Comparison of ENCODE assay signal across 8 cellular contexts in the genomic region with DNA sequence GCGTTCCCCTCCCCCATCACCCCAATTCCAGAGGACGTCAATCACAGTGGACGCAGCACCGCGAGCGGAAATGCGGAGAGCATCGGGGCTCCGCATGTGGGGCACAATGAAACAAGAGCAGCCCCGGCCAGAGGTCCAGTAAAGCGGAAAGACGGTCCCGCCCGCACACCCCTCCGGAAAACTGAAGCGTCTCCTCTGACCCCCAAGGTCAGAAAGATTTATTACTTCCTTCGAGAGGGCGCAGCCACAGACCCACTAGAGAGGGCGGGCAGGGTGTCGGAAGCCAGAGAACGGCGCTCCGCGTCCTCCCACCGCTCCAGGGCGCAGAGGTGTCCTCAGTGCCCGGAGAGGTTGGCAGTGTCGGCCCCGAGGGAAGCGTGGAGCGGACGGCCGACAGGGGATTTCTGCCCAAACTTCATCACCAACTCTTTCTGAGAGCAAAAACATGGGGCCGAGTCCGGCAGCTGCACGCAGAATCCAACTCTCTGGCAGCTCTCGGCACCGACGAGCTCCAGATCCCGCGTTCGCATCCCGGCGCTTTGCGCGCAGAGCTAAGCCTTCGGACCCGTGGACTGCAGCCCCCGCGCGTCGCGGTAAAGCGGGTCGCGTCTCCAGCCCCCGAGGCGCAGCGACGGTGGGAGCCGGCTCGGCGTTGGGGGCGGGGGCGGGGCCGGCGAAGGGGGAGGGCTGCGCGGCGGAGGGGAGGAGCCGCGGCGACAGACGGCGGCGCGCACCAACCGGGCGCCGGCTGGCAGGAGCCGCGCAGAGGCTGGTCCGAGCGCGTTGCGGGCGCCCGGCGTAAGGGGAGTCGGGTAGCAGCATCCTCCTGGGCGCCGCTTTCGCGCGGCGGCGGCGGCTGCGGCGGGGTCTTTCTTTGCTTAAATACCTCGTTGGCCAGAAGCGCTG. TPM values are rescaled to one million over a fixed set of nuclear protein-coding genes. Genes with fewer than 3 reads are reported as not detected.
DNase-seq lines count a peak whose midpoint lies in the region; ATAC-seq and TF ChIP-seq lines count a peak whose summit lies in the region.

A gene with protein sequence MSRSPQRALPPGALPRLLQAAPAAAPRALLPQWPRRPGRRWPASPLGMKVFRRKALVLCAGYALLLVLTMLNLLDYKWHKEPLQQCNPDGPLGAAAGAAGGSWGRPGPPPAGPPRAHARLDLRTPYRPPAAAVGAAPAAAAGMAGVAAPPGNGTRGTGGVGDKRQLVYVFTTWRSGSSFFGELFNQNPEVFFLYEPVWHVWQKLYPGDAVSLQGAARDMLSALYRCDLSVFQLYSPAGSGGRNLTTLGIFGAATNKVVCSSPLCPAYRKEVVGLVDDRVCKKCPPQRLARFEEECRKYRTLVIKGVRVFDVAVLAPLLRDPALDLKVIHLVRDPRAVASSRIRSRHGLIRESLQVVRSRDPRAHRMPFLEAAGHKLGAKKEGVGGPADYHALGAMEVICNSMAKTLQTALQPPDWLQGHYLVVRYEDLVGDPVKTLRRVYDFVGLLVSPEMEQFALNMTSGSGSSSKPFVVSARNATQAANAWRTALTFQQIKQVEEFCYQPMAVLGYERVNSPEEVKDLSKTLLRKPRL (plus strand): TSS at position 763 of the 906 bp plus-strand sequence. CDS start 1,046 bp downstream, outside the sequence.

- H4K20me1 ChIP-seq in BLaER1 treated with 17β-estradiol and CSF1 and Interleukin-3, amounts not matched to agents 10 nM and 100 nM = no peaks in the 10 kb centered on the region

- H3K9ac ChIP-seq in BLaER1 treated with 17β-estradiol and CSF1 and Interleukin-3, amounts not matched to agents 10 nM and 100 nM = peak within 1 kb of the TSS; percentile 59 to 90 (median 78)
- H3K9ac ChIP-seq in mucosa of rectum (ENCODE audit: low read depth in 1 of 2, low read length in 2 of 2) = peak within 1 kb of the TSS; percentile 59 to 68

- peak within 1 kb of the TSS; percentile 63 to 95 (median 78) for H3K4me3 ChIP-seq in BLaER1 treated with 17β-estradiol and CSF1 and Interleukin-3, amounts not matched to agents 10 nM and 100 nM
- H3K4me3 ChIP-seq in esophagus (ENCODE audit: low read depth in 1 of 2, low read length in 2 of 2) (peak within 1 kb of the TSS; percentile 65 to 73), mucosa of rectum (ENCODE audit: low read length in 2 of 2) (peak within 1 kb of the TSS; percentile 66 to 80)

- H3K36me3 ChIP-seq in BLaER1 treated with 17β-estradiol and CSF1 and Interleukin-3, amounts not matched to agents 10 nM and 100 nM = peaks cover 0 to 17% (median 6%) of the 10 kb centered on the region in 11 experiments; a peak in 9 of 22 replicates
- H3K36me3 ChIP-seq in esophagus (ENCODE audit: control insufficient read depth in 2 of 2, insufficient read depth in 2 of 2, low read length in 1 of 2) (no peaks in the 10 kb centered on the region), mucosa of rectum (ENCODE audit: control insufficient read depth in 2 of 2, insufficient read depth in 2 of 2, low read length in 2 of 2) (no peaks in the 10 kb centered on the region)

- H3K27ac ChIP-seq in BLaER1 treated with 17β-estradiol and CSF1 and Interleukin-3, amounts not matched to agents 10 nM and 100 nM = peak within 1 kb of the TSS in 10 of 11 experiments; percentile 18 to 84 (median 63); a peak in 16 of 22 replicates
- H3K27ac ChIP-seq in esophagus (ENCODE audit: low read depth in 2 of 2, low read length in 1 of 2) = peak within 1 kb of the TSS; percentile 34 to 52
- H3K27ac ChIP-seq in mucosa of rectum (ENCODE audit: low read depth in 2 of 2, low read length in 2 of 2) = peak within 1 kb of the TSS; percentile 63 to 75

- H3K4me1 ChIP-seq in BLaER1 treated with 17β-estradiol and CSF1 and Interleukin-3, amounts not matched to agents 10 nM and 100 nM = peaks cover 13 to 46% (median 33%) of the 10 kb centered on the region in 10 experiments; a peak in 19 of 20 replicates
- H3K4me1 ChIP-seq in esophagus (ENCODE audit: control insufficient read depth in 2 of 2, insufficient read depth in 2 of 2, low read length in 1 of 2) (peaks cover 8 to 11% of the 10 kb centered on the region in 2 donors), mucosa of rectum (ENCODE audit: control insufficient read depth in 2 of 2, insufficient read depth in 2 of 2, low read length in 2 of 2) (peaks cover 0 to 7% of the 10 kb centered on the region in 2 donors)

- peaks cover 6 to 23% (median 18%) of the 10 kb centered on the region in 11 experiments; a peak in 17 of 22 replicates for H3K9me3 ChIP-seq in BLaER1 treated with 17β-estradiol and CSF1 and Interleukin-3, amounts not matched to agents 10 nM and 100 nM (replicated peaks in 1 of 11)
- H3K9me3 ChIP-seq in esophagus (ENCODE audit: control insufficient read depth in 2 of 2, insufficient read depth in 1 of 2, low read depth in 1 of 2, low read length in 1 of 2) (peaks cover 0 to 6% of the 10 kb centered on the region in 2 donors), mucosa of rectum (ENCODE audit: control insufficient read depth in 2 of 2, low read length in 2 of 2) (no peaks in the 10 kb centered on the region)

- DNase-seq in NCI-H82 (lab: John Stamatoyannopoulos, UW) (peak; percentile 90), activated T-cell treated with anti-CD3 and anti-CD28 coated beads for 4 hours (peak; percentile 42)
- DNase-seq in stimulated activated CD8-positive, alpha-beta memory T cell treated with anti-CD3 and anti-CD28 coated beads, Interleukin-7, amount 100 ng/mL, for 1 hour (ENCODE audit: low read depth in 2 of 2) = peak; percentile 37 to 39

- H3K4me2 ChIP-seq in BLaER1 treated with 17β-estradiol and CSF1 and Interleukin-3, amounts not matched to agents 10 nM and 100 nM = peak within 1 kb of the TSS; percentile 93 to 99 (median 97)

- peaks cover 16 to 44% (median 39%) of the 10 kb centered on the region in 11 experiments for H3K27me3 ChIP-seq in BLaER1 treated with 17β-estradiol and CSF1 and Interleukin-3, amounts not matched to agents 10 nM and 100 nM
- H3K27me3 ChIP-seq in esophagus (ENCODE audit: control insufficient read depth in 1 of 2, insufficient read depth in 2 of 2, low read length in 2 of 2) = no peaks in the 10 kb centered on the region
- peaks cover 10 to 12% of the 10 kb centered on the region in 2 donors for H3K27me3 ChIP-seq in mucosa of rectum (ENCODE audit: control insufficient read depth in 2 of 2, insufficient read depth in 2 of 2, low read length in 2 of 2)

- peak; percentile 50 for TF ChIP-seq POLR2A in GM19099 (IDR thresholded peaks at IDR 0.05; ENCODE audit: extremely low read depth, insufficient read length, low read depth)

- WGBS in esophagus, 2 donors = 0 to 1% methylated on average over 74 to 102 of the region's 102 CpGs

- ATAC-seq in HG03342 (IDR thresholded peaks at IDR 0.05; ENCODE audit: unreplicated experiment) = peak; percentile 77

RNA-seq across cellular contexts. Expression of the gene that starts here (rescaled TPM):
- under 1 TPM; 0.37 to 0.48 TPM for polyA plus RNA-seq in esophagus

Comparison
In these comparisons a context has a peak if more than half of its experiments do, and no peak if none do; other contexts are left out.
1. Peak in every context shown above with its lines: DNase-seq, ATAC-seq, H3K4me3 ChIP-seq and H3K27ac ChIP-seq.
2. DNase-seq: peak in every context shown above with its lines; median percentile 90 in NCI-H82; 42 in activated T-cell treated with anti-CD3 and anti-CD28 coated beads for 4 hours; 38 in stimulated activated CD8-positive, alpha-beta memory T cell treated with anti-CD3 and anti-CD28 coated beads, Interleukin-7, amount 100 ng/mL, for 1 hour.